In the genomic region with DNA sequence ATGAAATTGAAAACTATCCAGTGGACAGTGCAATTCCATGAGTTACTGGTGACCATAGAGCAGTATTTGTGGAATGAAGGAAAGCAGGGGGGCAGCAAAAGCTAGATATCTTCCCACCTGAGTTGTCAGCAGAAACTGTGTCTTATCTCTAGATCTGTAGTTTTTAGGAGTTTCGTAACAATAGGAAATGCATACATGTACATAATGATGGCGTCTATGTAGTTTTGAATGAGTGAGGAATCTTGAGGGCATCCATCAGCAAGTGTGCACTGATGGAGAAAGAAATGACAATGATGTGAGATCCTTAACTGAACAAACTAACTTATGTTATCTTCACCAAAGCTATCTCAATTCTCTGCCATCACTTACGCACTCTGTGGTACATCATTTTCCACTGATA, we compare ENCODE assay signal across 23 cellular contexts.
"Had no signal": no experiment of that assay in that cellular context is flagged by ENCODE, and none has a peak within 500 bp of the region (broad histone marks: within the 10 kb centered on the region; RNA-seq: fewer than 3 reads in every experiment).

No MANE protein-coding gene starts in this region.

- H3K9me3 ChIP-seq: colonic mucosa, esophagus muscularis mucosa, gastroesophageal sphincter, heart left ventricle, left lung, mucosa of descending colon, prostate gland, right atrium auricular region, sigmoid colon, stomach, thyroid gland had no signal

- H3K36me3 ChIP-seq: colonic mucosa, esophagus muscularis mucosa, gastroesophageal sphincter, heart left ventricle, left lung, prostate gland, right atrium auricular region, sigmoid colon, stomach, thyroid gland had no signal

- FAIRE-seq: endothelial cell of umbilical vein had no signal

- H3K27me3 ChIP-seq: colonic mucosa, esophagus muscularis mucosa, foreskin keratinocyte, gastroesophageal sphincter, heart left ventricle, hepatocyte, left lung, right atrium auricular region, sigmoid colon, stomach, thyroid gland had no signal

- H3K4me2 ChIP-seq: hepatocyte had no signal

- ATAC-seq: foreskin keratinocyte; gastroesophageal sphincter; heart left ventricle; left cardiac atrium; left lung; mucosa of descending colon; natural killer cell treated with Interleukin-12 subunit alpha and Interleukin-12 subunit beta and Interleukin-15 and Interleukin-18, amount 100 ng/mL, for 72 hours; stimulated activated effector memory CD8-positive, alpha-beta T cell treated with anti-CD3 and anti-CD28 coated beads, Interleukin-12 subunit alpha, Interleukin-12 subunit beta, amount 100 ng/mL, for 72 hours had no signal

- H3K4me1 ChIP-seq: colonic mucosa, prostate gland, right atrium auricular region, sigmoid colon had no signal

- DNase-seq: colonic mucosa; effector CD8-positive, alpha-beta T cell; foreskin keratinocyte; heart left ventricle; left cardiac atrium; left lung; mesenchymal stem cell; mucosa of descending colon; naive B cell; sigmoid colon; stimulated activated CD4-positive, alpha-beta T cell treated with anti-CD3 and anti-CD28 coated beads, Interleukin-2, amount 100 ng/mL, for 24 hours; stimulated activated CD4-positive, alpha-beta T cell treated with anti-CD3 and anti-CD28 coated beads, Interleukin-4, amount 100 ng/mL, for 24 hours; stimulated activated naive CD4-positive, alpha-beta T cell treated with Interleukin-2 at 50 U/mL for 16 hours; stomach; thyroid gland had no signal

- H2AFZ ChIP-seq: hepatocyte had no signal

- H3K4me3 ChIP-seq: colonic mucosa, esophagus muscularis mucosa, gastroesophageal sphincter, heart left ventricle, hepatocyte, left lung, mucosa of descending colon, prostate gland, right atrium auricular region, sigmoid colon, stomach, thyroid gland had no signal

- H3K27ac ChIP-seq: colonic mucosa, esophagus muscularis mucosa, foreskin keratinocyte, gastroesophageal sphincter, heart left ventricle, hepatocyte, left lung, prostate gland, right atrium auricular region, sigmoid colon, stomach, thyroid gland had no signal
